In genomic region chr17:77665833-77666232, GRCh38 we compare ENCODE assay signal across 19 cellular contexts.
DNase-seq lines count a peak whose midpoint lies in the region; ATAC-seq and TF ChIP-seq lines count a peak whose summit lies in the region.
"Had no signal": no experiment of that assay in that cellular context is flagged by ENCODE, and none has a peak within 500 bp of the region (broad histone marks: within the 10 kb centered on the region; RNA-seq: fewer than 3 reads in every experiment).

No MANE protein-coding gene starts in this region.

- no peaks in the 10 kb centered on the region for H3K9me3 ChIP-seq in CD8-positive, alpha-beta T cell (ENCODE audit: low read length)

- H3K27me3 ChIP-seq in CD8-positive, alpha-beta T cell (ENCODE audit: insufficient read depth, low read length): no peaks in the 10 kb centered on the region
- H3K27me3 ChIP-seq: heart right ventricle had no signal

- intact Hi-C loops in CD8-positive, alpha-beta T cell (cut with DNase I, micrococcal nuclease): loop anchor here (2.0 to 5.0 kb wide), 3 partner anchors 55 to 296 kb away; no protein-coding TSS in a partner anchor
- intact Hi-C loops in activated CD8-positive, alpha-beta T cell treated with anti-CD3 and anti-CD28 coated beads for 36 hours (cut with micrococcal nuclease): no loop called here

- no peak for ATAC-seq in CD8-positive, alpha-beta T cell
- no peak for ATAC-seq in activated CD8-positive, alpha-beta T cell treated with anti-CD3 and anti-CD28 coated beads for 36 hours
- ATAC-seq in HG03045 (IDR thresholded peaks at IDR 0.05; ENCODE audit: unreplicated experiment): no peak
- ATAC-seq: heart right ventricle had no signal

- POLR2A ChIA-PET in CD8-positive, alpha-beta T cell (lab: Charles Lee): interaction anchor here (3.2 kb wide), 1 partner anchor 293 kb away, joined by 36 read pairs; the partner anchor contains the start of gene TNRC6C
- POLR2A ChIA-PET in activated CD8-positive, alpha-beta T cell treated with anti-CD3 and anti-CD28 coated beads for 36 hours (lab: Charles Lee): interaction anchor here (0.7 to 1.2 kb wide), 2 partner anchors 20 to 694 kb away, joined by 3 to 6 read pairs; partner anchors contain the start of gene SOCS3

- CTCF ChIA-PET in CD8-positive, alpha-beta T cell (lab: Charles Lee): interaction anchor here (1.3 kb wide), 1 partner anchor 11 kb away, joined by 3 read pairs; no protein-coding TSS in a partner anchor
- CTCF ChIA-PET in activated CD8-positive, alpha-beta T cell treated with anti-CD3 and anti-CD28 coated beads for 36 hours (lab: Charles Lee): interaction anchor here (1.8 kb wide), 1 partner anchor 348 kb away, joined by 4 read pairs; no protein-coding TSS in a partner anchor

- peak overlapping the region; percentile 47 for H3K4me3 ChIP-seq in CD8-positive, alpha-beta T cell (ENCODE audit: low read depth, low read length)
- H3K4me3 ChIP-seq: heart right ventricle, skin epidermis had no signal

- peaks cover 33% of the 10 kb centered on the region for H3K4me1 ChIP-seq in CD8-positive, alpha-beta T cell (ENCODE audit: insufficient read depth, low read length)

- H3K27ac Mint-ChIP-seq in T-helper 1 cell treated with Interleukin-12 subunit alpha and Interleukin-12 subunit beta and Interleukin-4 antibody, amounts not matched to agents 30 μg/mL and 1 μg/mL, for 36 hours: peak overlapping the region; percentile 98
- peak overlapping the region; percentile 97 for H3K27ac Mint-ChIP-seq in CD8-positive, alpha-beta T cell
- peak overlapping the region; percentile 96 for H3K27ac Mint-ChIP-seq in activated CD8-positive, alpha-beta T cell treated with anti-CD3 and anti-CD28 coated beads for 36 hours
- H3K27ac Mint-ChIP-seq in immature natural killer cell: peak overlapping the region; percentile 87 to 99 (median 96)
- H3K27ac Mint-ChIP-seq: endodermal cell, memory B cell, nephron, type B pancreatic cell had no signal

- no peaks in the 10 kb centered on the region for H3K27me3 Mint-ChIP-seq in T-helper 1 cell treated with Interleukin-12 subunit alpha and Interleukin-12 subunit beta and Interleukin-4 antibody, amounts not matched to agents 30 μg/mL and 1 μg/mL, for 36 hours (ENCODE audit: low read depth)
- no peaks in the 10 kb centered on the region for H3K27me3 Mint-ChIP-seq in CD8-positive, alpha-beta T cell (ENCODE audit: low read depth)
- H3K27me3 Mint-ChIP-seq in activated CD8-positive, alpha-beta T cell treated with anti-CD3 and anti-CD28 coated beads for 36 hours: no peaks in the 10 kb centered on the region
- H3K27me3 Mint-ChIP-seq in immature natural killer cell (ENCODE audit: low read depth in 3 of 3): peaks cover 0 to 4% (median 0%) of the 10 kb centered on the region in 3 donors

- DNase-seq in T-helper 1 cell: no peak
- DNase-seq in CD8-positive, alpha-beta T cell: no peak
- DNase-seq in activated CD8-positive, alpha-beta T cell treated with anti-CD3 and anti-CD28 coated beads for 36 hours: no peak
- DNase-seq in immature natural killer cell: no peak
- DNase-seq in OCI-M1 (lab: John Stamatoyannopoulos, UW): no peak
- DNase-seq in HCEC 1CT: no peak
- DNase-seq: aorta; endodermal cell; heart right ventricle; NCI-H1930; Right ventricle myocardium superior; stimulated activated CD4-positive, alpha-beta T cell treated with anti-CD3 and anti-CD28 coated beads, Interleukin-4, amount 100 ng/mL, for 4 hours; stimulated activated CD8-positive, alpha-beta memory T cell treated with anti-CD3 and anti-CD28 coated beads, Interleukin-4, amount 100 ng/mL, for 48 hours had no signal

- H3K36me3 ChIP-seq in CD8-positive, alpha-beta T cell (ENCODE audit: insufficient read depth, low read length): no peaks in the 10 kb centered on the region
- H3K36me3 ChIP-seq: heart right ventricle had no signal

- TF ChIP-seq CTCF in CD8-positive, alpha-beta T cell (IDR thresholded peaks at IDR 0.05): no peak
- TF ChIP-seq CTCF in activated CD8-positive, alpha-beta T cell treated with anti-CD3 and anti-CD28 coated beads for 36 hours (IDR thresholded peaks at IDR 0.05): no peak

- peaks cover 26% of the 10 kb centered on the region for H3K36me3 Mint-ChIP-seq in T-helper 1 cell treated with Interleukin-12 subunit alpha and Interleukin-12 subunit beta and Interleukin-4 antibody, amounts not matched to agents 30 μg/mL and 1 μg/mL, for 36 hours (ENCODE audit: low read depth)
- peaks cover 12% of the 10 kb centered on the region for H3K36me3 Mint-ChIP-seq in CD8-positive, alpha-beta T cell
- peaks cover 18% of the 10 kb centered on the region for H3K36me3 Mint-ChIP-seq in activated CD8-positive, alpha-beta T cell treated with anti-CD3 and anti-CD28 coated beads for 36 hours (ENCODE audit: low read depth)
- peaks cover 0 to 21% (median 14%) of the 10 kb centered on the region in 3 donors for H3K36me3 Mint-ChIP-seq in immature natural killer cell
- H3K36me3 Mint-ChIP-seq: type B pancreatic cell had no signal

- H3K27ac ChIP-seq in CD8-positive, alpha-beta T cell (ENCODE audit: low read depth, low read length): peak overlapping the region; percentile 61

- H3K4me1 Mint-ChIP-seq in T-helper 1 cell treated with Interleukin-12 subunit alpha and Interleukin-12 subunit beta and Interleukin-4 antibody, amounts not matched to agents 30 μg/mL and 1 μg/mL, for 36 hours (ENCODE audit: low read depth): peaks cover 26% of the 10 kb centered on the region
- H3K4me1 Mint-ChIP-seq in CD8-positive, alpha-beta T cell (ENCODE audit: low read depth): peaks cover 50% of the 10 kb centered on the region
- peaks cover 40% of the 10 kb centered on the region for H3K4me1 Mint-ChIP-seq in activated CD8-positive, alpha-beta T cell treated with anti-CD3 and anti-CD28 coated beads for 36 hours (ENCODE audit: low read depth)
- peaks cover 39 to 43% of the 10 kb centered on the region in 2 donors for H3K4me1 Mint-ChIP-seq in immature natural killer cell
- H3K4me1 Mint-ChIP-seq: endodermal cell had no signal

- H3K4me3 Mint-ChIP-seq in T-helper 1 cell treated with Interleukin-12 subunit alpha and Interleukin-12 subunit beta and Interleukin-4 antibody, amounts not matched to agents 30 μg/mL and 1 μg/mL, for 36 hours: peak overlapping the region; percentile 92
- H3K4me3 Mint-ChIP-seq in CD8-positive, alpha-beta T cell: peak overlapping the region; percentile 83
- H3K4me3 Mint-ChIP-seq in activated CD8-positive, alpha-beta T cell treated with anti-CD3 and anti-CD28 coated beads for 36 hours: peak overlapping the region; percentile 83
- peak overlapping the region; percentile 90 to 97 (median 95) for H3K4me3 Mint-ChIP-seq in immature natural killer cell
- H3K4me3 Mint-ChIP-seq: endodermal cell, nephron, type B pancreatic cell had no signal

- peaks cover 25% of the 10 kb centered on the region for H3K9me3 Mint-ChIP-seq in T-helper 1 cell treated with Interleukin-12 subunit alpha and Interleukin-12 subunit beta and Interleukin-4 antibody, amounts not matched to agents 30 μg/mL and 1 μg/mL, for 36 hours
- H3K9me3 Mint-ChIP-seq in CD8-positive, alpha-beta T cell: peaks cover 6% of the 10 kb centered on the region
- peaks cover 26% of the 10 kb centered on the region for H3K9me3 Mint-ChIP-seq in activated CD8-positive, alpha-beta T cell treated with anti-CD3 and anti-CD28 coated beads for 36 hours
- H3K9me3 Mint-ChIP-seq in immature natural killer cell: peaks cover 0 to 10% (median 2%) of the 10 kb centered on the region in 6 donors
